8 cellular contexts compared by ENCODE assay signal in genomic region chr4:77819409-77819835, GRCh38. TPM values are rescaled to one million over a fixed set of nuclear protein-coding genes. Genes with fewer than 3 reads are reported as not detected.
DNase-seq lines count a peak whose midpoint lies in the region; ATAC-seq and TF ChIP-seq lines count a peak whose summit lies in the region.

No MANE protein-coding gene starts in this region.

- H3K27me3 ChIP-seq in HUES64 (ENCODE audit: insufficient read depth, low read length) = peaks cover 24% of the 10 kb centered on the region

- H3K4me3 ChIP-seq in HUES64 (ENCODE audit: low read length) = peak overlapping the region; percentile 92

- H3K27ac Mint-ChIP-seq in immature natural killer cell = peak overlapping the region; percentile 98 to 100 (median 99)

- peak; percentile 95 for DNase-seq in CD1c-positive myeloid dendritic cell (ENCODE audit: extremely low spot score)
- peak; percentile 67 for DNase-seq in astrocyte of the hippocampus (ENCODE audit: low read depth, low spot score)
- DNase-seq in immature natural killer cell = peak in 2 of 3 donors; percentile 90 to 91
- DNase-seq in stimulated activated CD4-positive, alpha-beta T cell treated with anti-CD3 and anti-CD28 coated beads, Interleukin-4, amount 100 ng/mL, for 24 hours = peak; percentile 30
- DNase-seq in mesenteric fat pad (ENCODE audit: low spot score) = no peak
- DNase-seq in GM10266 (ENCODE audit: extremely low spot score) = no peak

- no peaks in the 10 kb centered on the region for H3K9me3 ChIP-seq in HUES64 (ENCODE audit: insufficient read depth, low read depth, low read length)

- TF ChIP-seq CTCF in GM10266 (IDR thresholded peaks at IDR 0.05; ENCODE audit: control insufficient read depth, insufficient read depth, low read depth, missing control alignments) = no peak

- peaks cover 67 to 68% of the 10 kb centered on the region in 2 donors for H3K4me1 Mint-ChIP-seq in immature natural killer cell

- H3K27ac ChIP-seq in HUES64 (ENCODE audit: low read depth, low read length) = no peak overlapping the region

- peaks cover 0 to 2% (median 0%) of the 10 kb centered on the region in 6 donors for H3K9me3 Mint-ChIP-seq in immature natural killer cell

- H3K4me1 ChIP-seq in HUES64 (ENCODE audit: insufficient read depth, low read length) = peaks cover 5% of the 10 kb centered on the region

- ATAC-seq in GM21360 (IDR thresholded peaks at IDR 0.05; ENCODE audit: unreplicated experiment) = peak; percentile 11

- H3K27me3 Mint-ChIP-seq in immature natural killer cell (ENCODE audit: low read depth in 3 of 3) = peaks cover 18 to 33% (median 31%) of the 10 kb centered on the region in 3 donors

- WGBS in HUES64 = under 1% methylated on average over 66 of the region's 66 CpGs

- peak overlapping the region; percentile 56 for H3K9ac ChIP-seq in HUES64 (ENCODE audit: low read depth, low read length)

- peaks cover 3 to 4% (median 3%) of the 10 kb centered on the region in 3 donors for H3K36me3 Mint-ChIP-seq in immature natural killer cell

- no peaks in the 10 kb centered on the region for H3K36me3 ChIP-seq in HUES64 (ENCODE audit: insufficient read depth, low read length)

- H3K4me3 Mint-ChIP-seq in immature natural killer cell = peak overlapping the region; percentile 96 to 100 (median 99)

RNA-seq across cellular contexts. Expression of gene CNOT6L, which starts 0.3 kb away (rescaled TPM):
- polyA plus RNA-seq in HUES64 (2013, experiment 1 of 2) = 5.6 TPM
- 6.7 TPM for polyA plus RNA-seq in HUES64 (2013, experiment 2 of 2)
- polyA plus RNA-seq in immature natural killer cell = 10 to 100 TPM; 26.0 to 61.8 (median 46.4) TPM
- total RNA-seq in mesenteric fat pad = 39.9 TPM

RNA-seq across cellular contexts. Expression of gene MRPL1, which starts 43.2 kb away (rescaled TPM):
- 35.8 TPM for polyA plus RNA-seq in HUES64 (2013, experiment 1 of 2)
- 33.9 TPM for polyA plus RNA-seq in HUES64 (2013, experiment 2 of 2)
- polyA plus RNA-seq in immature natural killer cell = 10 to 100 TPM; 18.1 to 33.2 (median 24.4) TPM
- total RNA-seq in mesenteric fat pad = 23.3 TPM

Comparison
In these comparisons a context has a peak if more than half of its experiments do, and no peak if none do; other contexts are left out.
1. DNase-seq: peak in CD1c-positive myeloid dendritic cell (single experiment), astrocyte of the hippocampus (single experiment), immature natural killer cell (2 of 3) and stimulated activated CD4-positive, alpha-beta T cell treated with anti-CD3 and anti-CD28 coated beads, Interleukin-4, amount 100 ng/mL, for 24 hours (single experiment); none in mesenteric fat pad (single experiment) and GM10266 (single experiment).